1 cellular context compared by ENCODE assay signal in the genomic region with DNA sequence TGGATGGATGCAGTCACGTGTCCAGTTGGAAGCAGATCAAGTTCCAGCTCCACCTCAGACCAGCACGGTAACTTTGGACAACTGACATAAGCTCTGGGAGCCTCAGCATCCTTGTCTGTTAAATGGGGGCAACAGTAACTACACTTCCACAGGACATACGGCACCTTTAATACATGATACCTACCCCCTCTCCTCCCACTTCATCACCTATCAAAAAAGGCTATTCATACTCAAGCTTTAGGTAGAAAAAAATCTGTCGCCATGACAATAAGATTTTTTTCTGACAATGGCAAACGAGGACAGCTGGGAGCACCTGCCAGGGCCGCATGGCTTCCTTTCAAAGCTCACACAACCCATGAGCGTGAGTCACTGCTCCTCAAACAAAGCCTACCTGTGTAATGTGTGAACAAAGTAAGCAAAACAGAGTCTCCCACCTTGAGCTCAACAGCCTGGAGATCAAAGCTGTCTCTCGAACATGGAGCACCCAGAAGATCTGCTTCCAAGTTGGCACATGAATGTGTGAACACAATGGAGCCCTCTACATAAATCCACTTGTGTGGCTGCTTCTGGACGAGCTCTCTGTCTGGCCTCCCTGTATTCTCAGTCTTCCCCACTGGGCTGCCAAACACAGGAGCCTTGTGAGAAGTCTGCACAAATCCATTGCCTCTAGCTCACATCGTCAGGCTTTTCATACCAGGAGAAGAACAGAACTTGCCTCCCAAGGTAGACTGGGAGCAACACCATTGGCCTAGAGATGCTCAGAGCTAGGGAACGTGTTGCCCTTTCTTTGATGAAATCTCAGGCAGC.
TF ChIP-seq lines count a peak whose summit lies in the region.

No MANE protein-coding gene starts in this region.

TF ChIP-seq in HepG2, 621 proteins besides CTCF, POLR2A, EP300 and RAD21 (continued from another document and continues in another):
- TF ChIP-seq, protein P1, sequence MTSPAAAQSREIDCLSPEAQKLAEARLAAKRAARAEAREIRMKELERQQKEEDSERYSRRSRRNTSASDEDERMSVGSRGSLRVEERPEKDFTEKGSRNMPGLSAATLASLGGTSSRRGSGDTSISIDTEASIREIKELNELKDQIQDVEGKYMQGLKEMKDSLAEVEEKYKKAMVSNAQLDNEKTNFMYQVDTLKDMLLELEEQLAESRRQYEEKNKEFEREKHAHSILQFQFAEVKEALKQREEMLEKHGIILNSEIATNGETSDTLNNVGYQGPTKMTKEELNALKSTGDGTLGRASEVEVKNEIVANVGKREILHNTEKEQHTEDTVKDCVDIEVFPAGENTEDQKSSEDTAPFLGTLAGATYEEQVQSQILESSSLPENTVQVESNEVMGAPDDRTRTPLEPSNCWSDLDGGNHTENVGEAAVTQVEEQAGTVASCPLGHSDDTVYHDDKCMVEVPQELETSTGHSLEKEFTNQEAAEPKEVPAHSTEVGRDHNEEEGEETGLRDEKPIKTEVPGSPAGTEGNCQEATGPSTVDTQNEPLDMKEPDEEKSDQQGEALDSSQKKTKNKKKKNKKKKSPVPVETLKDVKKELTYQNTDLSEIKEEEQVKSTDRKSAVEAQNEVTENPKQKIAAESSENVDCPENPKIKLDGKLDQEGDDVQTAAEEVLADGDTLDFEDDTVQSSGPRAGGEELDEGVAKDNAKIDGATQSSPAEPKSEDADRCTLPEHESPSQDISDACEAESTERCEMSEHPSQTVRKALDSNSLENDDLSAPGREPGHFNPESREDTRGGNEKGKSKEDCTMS (CRISPR knock-in tag; conservative IDR thresholded peaks at IDR 0.05): no peak
- TF ChIP-seq PHF21A (CRISPR knock-in tag; IDR thresholded peaks at IDR 0.05) (peak; percentile 96), ZNF781 (CRISPR knock-in tag; IDR thresholded peaks at IDR 0.05; ENCODE audit: borderline replicate concordance, not compliant biosample characterization) (peak; percentile 55), ZMAT3 (CRISPR knock-in tag; conservative IDR thresholded peaks at IDR 0.05) (peak; percentile 93), ZNF441 (CRISPR knock-in tag; IDR thresholded peaks at IDR 0.05; ENCODE audit: borderline replicate concordance) (peak; percentile 71), CEBPG (CRISPR knock-in tag; IDR thresholded peaks at IDR 0.05) (peak; percentile 53), ZSCAN25 (CRISPR knock-in tag; IDR thresholded peaks at IDR 0.05) (peak; percentile 73; the same call in 1 of the 2 replicates), IRX3 (CRISPR knock-in tag; IDR thresholded peaks at IDR 0.05; ENCODE audit: borderline replicate concordance, low read depth) (no peak), RXRA (CRISPR knock-in tag; IDR thresholded peaks at IDR 0.05) (peak; percentile 96), IKZF4 (CRISPR knock-in tag; IDR thresholded peaks at IDR 0.05; ENCODE audit: borderline replicate concordance, low read depth, not compliant biosample characterization) (peak; percentile 59), ZNF792 (CRISPR knock-in tag; IDR thresholded peaks at IDR 0.05) (peak; percentile 92), ONECUT2 (CRISPR knock-in tag; IDR thresholded peaks at IDR 0.05) (no peak)
- TF ChIP-seq, protein P2, sequence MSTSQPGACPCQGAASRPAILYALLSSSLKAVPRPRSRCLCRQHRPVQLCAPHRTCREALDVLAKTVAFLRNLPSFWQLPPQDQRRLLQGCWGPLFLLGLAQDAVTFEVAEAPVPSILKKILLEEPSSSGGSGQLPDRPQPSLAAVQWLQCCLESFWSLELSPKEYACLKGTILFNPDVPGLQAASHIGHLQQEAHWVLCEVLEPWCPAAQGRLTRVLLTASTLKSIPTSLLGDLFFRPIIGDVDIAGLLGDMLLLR (CRISPR knock-in tag; IDR thresholded peaks at IDR 0.05): 0 out of 2 replicates have a peak, but pooled peaks have one; percentile 46
- TF ChIP-seq, protein P3, sequence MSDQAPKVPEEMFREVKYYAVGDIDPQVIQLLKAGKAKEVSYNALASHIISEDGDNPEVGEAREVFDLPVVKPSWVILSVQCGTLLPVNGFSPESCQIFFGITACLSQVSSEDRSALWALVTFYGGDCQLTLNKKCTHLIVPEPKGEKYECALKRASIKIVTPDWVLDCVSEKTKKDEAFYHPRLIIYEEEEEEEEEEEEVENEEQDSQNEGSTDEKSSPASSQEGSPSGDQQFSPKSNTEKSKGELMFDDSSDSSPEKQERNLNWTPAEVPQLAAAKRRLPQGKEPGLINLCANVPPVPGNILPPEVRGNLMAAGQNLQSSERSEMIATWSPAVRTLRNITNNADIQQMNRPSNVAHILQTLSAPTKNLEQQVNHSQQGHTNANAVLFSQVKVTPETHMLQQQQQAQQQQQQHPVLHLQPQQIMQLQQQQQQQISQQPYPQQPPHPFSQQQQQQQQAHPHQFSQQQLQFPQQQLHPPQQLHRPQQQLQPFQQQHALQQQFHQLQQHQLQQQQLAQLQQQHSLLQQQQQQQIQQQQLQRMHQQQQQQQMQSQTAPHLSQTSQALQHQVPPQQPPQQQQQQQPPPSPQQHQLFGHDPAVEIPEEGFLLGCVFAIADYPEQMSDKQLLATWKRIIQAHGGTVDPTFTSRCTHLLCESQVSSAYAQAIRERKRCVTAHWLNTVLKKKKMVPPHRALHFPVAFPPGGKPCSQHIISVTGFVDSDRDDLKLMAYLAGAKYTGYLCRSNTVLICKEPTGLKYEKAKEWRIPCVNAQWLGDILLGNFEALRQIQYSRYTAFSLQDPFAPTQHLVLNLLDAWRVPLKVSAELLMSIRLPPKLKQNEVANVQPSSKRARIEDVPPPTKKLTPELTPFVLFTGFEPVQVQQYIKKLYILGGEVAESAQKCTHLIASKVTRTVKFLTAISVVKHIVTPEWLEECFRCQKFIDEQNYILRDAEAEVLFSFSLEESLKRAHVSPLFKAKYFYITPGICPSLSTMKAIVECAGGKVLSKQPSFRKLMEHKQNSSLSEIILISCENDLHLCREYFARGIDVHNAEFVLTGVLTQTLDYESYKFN (CRISPR knock-in tag; conservative IDR thresholded peaks at IDR 0.05): peak; percentile 90
- TF ChIP-seq, protein P4, sequence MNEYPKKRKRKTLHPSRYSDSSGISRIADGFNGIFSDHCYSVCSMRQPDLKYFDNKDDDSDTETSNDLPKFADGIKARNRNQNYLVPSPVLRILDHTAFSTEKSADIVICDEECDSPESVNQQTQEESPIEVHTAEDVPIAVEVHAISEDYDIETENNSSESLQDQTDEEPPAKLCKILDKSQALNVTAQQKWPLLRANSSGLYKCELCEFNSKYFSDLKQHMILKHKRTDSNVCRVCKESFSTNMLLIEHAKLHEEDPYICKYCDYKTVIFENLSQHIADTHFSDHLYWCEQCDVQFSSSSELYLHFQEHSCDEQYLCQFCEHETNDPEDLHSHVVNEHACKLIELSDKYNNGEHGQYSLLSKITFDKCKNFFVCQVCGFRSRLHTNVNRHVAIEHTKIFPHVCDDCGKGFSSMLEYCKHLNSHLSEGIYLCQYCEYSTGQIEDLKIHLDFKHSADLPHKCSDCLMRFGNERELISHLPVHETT (CRISPR knock-in tag; conservative IDR thresholded peaks at IDR 0.05): peak; percentile 51
- TF ChIP-seq, protein P5, sequence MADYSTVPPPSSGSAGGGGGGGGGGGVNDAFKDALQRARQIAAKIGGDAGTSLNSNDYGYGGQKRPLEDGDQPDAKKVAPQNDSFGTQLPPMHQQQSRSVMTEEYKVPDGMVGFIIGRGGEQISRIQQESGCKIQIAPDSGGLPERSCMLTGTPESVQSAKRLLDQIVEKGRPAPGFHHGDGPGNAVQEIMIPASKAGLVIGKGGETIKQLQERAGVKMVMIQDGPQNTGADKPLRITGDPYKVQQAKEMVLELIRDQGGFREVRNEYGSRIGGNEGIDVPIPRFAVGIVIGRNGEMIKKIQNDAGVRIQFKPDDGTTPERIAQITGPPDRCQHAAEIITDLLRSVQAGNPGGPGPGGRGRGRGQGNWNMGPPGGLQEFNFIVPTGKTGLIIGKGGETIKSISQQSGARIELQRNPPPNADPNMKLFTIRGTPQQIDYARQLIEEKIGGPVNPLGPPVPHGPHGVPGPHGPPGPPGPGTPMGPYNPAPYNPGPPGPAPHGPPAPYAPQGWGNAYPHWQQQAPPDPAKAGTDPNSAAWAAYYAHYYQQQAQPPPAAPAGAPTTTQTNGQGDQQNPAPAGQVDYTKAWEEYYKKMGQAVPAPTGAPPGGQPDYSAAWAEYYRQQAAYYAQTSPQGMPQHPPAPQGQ (CRISPR knock-in tag; IDR thresholded peaks at IDR 0.05; ENCODE audit: borderline replicate concordance): no peak
- TF ChIP-seq, protein P6, sequence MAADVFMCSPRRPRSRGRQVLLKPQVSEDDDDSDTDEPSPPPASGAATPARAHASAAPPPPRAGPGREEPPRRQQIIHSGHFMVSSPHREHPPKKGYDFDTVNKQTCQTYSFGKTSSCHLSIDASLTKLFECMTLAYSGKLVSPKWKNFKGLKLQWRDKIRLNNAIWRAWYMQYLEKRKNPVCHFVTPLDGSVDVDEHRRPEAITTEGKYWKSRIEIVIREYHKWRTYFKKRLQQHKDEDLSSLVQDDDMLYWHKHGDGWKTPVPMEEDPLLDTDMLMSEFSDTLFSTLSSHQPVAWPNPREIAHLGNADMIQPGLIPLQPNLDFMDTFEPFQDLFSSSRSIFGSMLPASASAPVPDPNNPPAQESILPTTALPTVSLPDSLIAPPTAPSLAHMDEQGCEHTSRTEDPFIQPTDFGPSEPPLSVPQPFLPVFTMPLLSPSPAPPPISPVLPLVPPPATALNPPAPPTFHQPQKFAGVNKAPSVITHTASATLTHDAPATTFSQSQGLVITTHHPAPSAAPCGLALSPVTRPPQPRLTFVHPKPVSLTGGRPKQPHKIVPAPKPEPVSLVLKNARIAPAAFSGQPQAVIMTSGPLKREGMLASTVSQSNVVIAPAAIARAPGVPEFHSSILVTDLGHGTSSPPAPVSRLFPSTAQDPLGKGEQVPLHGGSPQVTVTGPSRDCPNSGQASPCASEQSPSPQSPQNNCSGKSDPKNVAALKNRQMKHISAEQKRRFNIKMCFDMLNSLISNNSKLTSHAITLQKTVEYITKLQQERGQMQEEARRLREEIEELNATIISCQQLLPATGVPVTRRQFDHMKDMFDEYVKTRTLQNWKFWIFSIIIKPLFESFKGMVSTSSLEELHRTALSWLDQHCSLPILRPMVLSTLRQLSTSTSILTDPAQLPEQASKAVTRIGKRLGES (CRISPR knock-in tag; IDR thresholded peaks at IDR 0.05; ENCODE audit: borderline replicate concordance): peak; percentile 72; the same call in 1 of the 2 replicates
- TF ChIP-seq, protein P7, sequence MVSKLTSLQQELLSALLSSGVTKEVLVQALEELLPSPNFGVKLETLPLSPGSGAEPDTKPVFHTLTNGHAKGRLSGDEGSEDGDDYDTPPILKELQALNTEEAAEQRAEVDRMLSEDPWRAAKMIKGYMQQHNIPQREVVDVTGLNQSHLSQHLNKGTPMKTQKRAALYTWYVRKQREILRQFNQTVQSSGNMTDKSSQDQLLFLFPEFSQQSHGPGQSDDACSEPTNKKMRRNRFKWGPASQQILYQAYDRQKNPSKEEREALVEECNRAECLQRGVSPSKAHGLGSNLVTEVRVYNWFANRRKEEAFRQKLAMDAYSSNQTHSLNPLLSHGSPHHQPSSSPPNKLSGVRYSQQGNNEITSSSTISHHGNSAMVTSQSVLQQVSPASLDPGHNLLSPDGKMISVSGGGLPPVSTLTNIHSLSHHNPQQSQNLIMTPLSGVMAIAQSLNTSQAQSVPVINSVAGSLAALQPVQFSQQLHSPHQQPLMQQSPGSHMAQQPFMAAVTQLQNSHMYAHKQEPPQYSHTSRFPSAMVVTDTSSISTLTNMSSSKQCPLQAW (CRISPR knock-in tag; IDR thresholded peaks at IDR 0.05): peak; percentile 87
- TF ChIP-seq, protein P8, sequence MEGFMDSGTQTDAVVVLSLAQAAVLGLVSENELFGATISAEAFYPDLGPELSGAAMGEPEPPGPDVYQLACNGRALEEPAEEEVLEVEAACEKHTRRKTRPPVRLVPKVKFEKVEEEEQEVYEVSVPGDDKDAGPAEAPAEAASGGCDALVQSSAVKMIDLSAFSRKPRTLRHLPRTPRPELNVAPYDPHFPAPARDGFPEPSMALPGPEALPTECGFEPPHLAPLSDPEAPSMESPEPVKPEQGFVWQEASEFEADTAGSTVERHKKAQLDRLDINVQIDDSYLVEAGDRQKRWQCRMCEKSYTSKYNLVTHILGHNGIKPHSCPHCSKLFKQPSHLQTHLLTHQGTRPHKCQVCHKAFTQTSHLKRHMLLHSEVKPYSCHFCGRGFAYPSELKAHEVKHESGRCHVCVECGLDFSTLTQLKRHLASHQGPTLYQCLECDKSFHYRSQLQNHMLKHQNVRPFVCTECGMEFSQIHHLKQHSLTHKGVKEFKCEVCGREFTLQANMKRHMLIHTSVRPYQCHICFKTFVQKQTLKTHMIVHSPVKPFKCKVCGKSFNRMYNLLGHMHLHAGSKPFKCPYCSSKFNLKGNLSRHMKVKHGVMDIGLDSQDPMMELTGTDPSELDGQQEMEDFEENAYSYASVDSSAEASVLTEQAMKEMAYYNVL (CRISPR knock-in tag; IDR thresholded peaks at IDR 0.05; ENCODE audit: borderline replicate concordance): peak; percentile 42; the same call in 1 of the 2 replicates
- TF ChIP-seq, protein P9, sequence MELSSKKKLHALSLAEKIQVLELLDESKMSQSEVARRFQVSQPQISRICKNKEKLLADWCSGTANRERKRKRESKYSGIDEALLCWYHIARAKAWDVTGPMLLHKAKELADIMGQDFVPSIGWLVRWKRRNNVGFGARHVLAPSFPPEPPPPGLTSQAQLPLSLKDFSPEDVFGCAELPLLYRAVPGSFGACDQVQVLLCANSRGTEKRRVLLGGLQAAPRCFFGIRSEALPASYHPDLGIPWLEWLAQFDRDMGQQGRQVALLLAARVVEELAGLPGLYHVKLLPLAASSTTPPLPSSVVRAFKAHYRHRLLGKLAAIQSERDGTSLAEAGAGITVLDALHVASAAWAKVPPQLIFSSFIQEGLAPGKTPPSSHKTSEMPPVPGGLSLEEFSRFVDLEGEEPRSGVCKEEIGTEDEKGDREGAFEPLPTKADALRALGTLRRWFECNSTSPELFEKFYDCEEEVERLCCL (CRISPR knock-in tag; IDR thresholded peaks at IDR 0.05; ENCODE audit: borderline replicate concordance): peak; percentile 50; the same call in 1 of the 2 replicates
- TF ChIP-seq, protein P10, sequence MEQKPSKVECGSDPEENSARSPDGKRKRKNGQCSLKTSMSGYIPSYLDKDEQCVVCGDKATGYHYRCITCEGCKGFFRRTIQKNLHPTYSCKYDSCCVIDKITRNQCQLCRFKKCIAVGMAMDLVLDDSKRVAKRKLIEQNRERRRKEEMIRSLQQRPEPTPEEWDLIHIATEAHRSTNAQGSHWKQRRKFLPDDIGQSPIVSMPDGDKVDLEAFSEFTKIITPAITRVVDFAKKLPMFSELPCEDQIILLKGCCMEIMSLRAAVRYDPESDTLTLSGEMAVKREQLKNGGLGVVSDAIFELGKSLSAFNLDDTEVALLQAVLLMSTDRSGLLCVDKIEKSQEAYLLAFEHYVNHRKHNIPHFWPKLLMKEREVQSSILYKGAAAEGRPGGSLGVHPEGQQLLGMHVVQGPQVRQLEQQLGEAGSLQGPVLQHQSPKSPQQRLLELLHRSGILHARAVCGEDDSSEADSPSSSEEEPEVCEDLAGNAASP (CRISPR knock-in tag; IDR thresholded peaks at IDR 0.05; ENCODE audit: borderline replicate concordance): peak; percentile 99
- TF ChIP-seq, protein P11, sequence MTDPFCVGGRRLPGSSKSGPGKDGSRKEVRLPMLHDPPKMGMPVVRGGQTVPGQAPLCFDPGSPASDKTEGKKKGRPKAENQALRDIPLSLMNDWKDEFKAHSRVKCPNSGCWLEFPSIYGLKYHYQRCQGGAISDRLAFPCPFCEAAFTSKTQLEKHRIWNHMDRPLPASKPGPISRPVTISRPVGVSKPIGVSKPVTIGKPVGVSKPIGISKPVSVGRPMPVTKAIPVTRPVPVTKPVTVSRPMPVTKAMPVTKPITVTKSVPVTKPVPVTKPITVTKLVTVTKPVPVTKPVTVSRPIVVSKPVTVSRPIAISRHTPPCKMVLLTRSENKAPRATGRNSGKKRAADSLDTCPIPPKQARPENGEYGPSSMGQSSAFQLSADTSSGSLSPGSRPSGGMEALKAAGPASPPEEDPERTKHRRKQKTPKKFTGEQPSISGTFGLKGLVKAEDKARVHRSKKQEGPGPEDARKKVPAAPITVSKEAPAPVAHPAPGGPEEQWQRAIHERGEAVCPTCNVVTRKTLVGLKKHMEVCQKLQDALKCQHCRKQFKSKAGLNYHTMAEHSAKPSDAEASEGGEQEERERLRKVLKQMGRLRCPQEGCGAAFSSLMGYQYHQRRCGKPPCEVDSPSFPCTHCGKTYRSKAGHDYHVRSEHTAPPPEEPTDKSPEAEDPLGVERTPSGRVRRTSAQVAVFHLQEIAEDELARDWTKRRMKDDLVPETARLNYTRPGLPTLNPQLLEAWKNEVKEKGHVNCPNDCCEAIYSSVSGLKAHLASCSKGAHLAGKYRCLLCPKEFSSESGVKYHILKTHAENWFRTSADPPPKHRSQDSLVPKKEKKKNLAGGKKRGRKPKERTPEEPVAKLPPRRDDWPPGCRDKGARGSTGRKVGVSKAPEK (CRISPR knock-in tag; IDR thresholded peaks at IDR 0.05; ENCODE audit: borderline replicate concordance): peak; percentile 92
